8 cellular contexts compared by ENCODE assay signal in the genomic region with DNA sequence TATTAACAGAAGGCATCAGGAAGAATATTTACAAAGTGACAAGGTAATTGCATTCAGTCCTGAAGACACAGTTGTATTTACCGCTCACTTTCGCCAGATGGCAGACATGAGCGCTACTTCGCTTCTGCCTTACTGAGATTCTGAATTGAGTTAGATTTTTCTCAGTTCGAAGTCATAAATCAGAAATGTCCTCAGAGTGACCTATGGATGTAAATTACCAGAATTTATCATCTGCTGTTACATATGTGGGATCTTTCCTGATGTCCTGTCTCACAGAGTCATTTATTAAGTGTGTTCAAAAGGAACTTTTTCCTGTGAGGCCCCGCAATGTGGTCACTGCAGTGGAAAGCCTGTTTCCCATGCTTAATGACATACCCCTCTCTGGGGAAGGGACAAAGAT.
DNase-seq lines count a peak whose midpoint lies in the region; ATAC-seq and TF ChIP-seq lines count a peak whose summit lies in the region.

No MANE protein-coding gene starts in this region.

- TF ChIP-seq CTCF in LNCAP (IDR thresholded peaks at IDR 0.05) (peak; percentile 73), VCaP (conservative IDR thresholded peaks at IDR 0.05) (peak; percentile 84)

- peak; percentile 3 for DNase-seq in NK-92 treated with Interleukin-12 subunit alpha and Interleukin-12 subunit beta, amount 100 ng/mL, for 24 hours (lab: John Stamatoyannopoulos, UW)
- DNase-seq in NK-92 (lab: John Stamatoyannopoulos, UW; ENCODE audit: unreplicated experiment) (no peak), GOT3 (lab: John Stamatoyannopoulos, UW) (peak; percentile 1), dermis blood vessel endothelial cell (peak; percentile 81), medulla oblongata (ENCODE audit: extremely low spot score) (peak; percentile 78)
- DNase-seq in stimulated activated naive CD8-positive, alpha-beta T cell treated with anti-CD3 and anti-CD28 coated beads, Interleukin-15, Interleukin-2, amounts not matched to agents 100 U/mL and 50 U/mL, for 24 hours, result peak; percentile 38

- H3K27ac ChIP-seq in VCaP, result no peak overlapping the region

- ATAC-seq in stimulated activated naive CD8-positive, alpha-beta T cell treated with anti-CD3 and anti-CD28 coated beads, Interleukin-15, Interleukin-2, amounts not matched to agents 100 U/mL and 50 U/mL, for 24 hours, result peak; percentile 32
